Comparison of ENCODE assay signal across 1 cellular context in the genomic region with DNA sequence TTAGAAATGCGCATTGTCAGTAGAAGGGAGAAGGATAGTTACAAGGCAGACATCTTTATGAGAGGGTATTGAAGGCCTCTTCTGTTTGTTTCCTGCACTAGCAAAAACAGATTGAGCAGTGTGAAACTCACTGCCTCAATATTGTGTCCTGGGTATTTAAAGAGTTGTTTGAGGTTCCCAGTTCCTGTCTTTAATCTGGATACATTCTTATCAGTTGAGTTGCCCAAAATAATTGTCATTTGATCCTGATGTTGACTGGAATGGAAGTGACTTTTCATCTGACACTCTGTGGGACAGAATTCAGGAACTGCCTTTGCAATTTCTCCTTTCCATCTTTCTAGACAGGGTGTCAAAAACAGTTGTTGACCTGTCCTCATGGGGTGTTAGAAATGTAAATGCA.
TF ChIP-seq lines count a peak whose summit lies in the region.

No MANE protein-coding gene starts in this region.

TF ChIP-seq in endothelial cell of umbilical vein, 7 proteins besides CTCF, POLR2A, EP300 and RAD21 (continued from another document):
- TF ChIP-seq, protein P1, sequence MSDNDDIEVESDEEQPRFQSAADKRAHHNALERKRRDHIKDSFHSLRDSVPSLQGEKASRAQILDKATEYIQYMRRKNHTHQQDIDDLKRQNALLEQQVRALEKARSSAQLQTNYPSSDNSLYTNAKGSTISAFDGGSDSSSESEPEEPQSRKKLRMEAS (IDR thresholded peaks at IDR 0.05; ENCODE audit: insufficient read depth, insufficient read length) = no peak
- TF ChIP-seq FOS (IDR thresholded peaks at IDR 0.05; ENCODE audit: borderline replicate concordance, insufficient read depth, low read length) (no peak), GATA2 (IDR thresholded peaks at IDR 0.05; ENCODE audit: insufficient read depth, insufficient read length, low read depth, low read length) (no peak), POLR2AphosphoS5 (IDR thresholded peaks at IDR 0.05; ENCODE audit: insufficient read depth, low read depth, low read length) (no peak), JUN (IDR thresholded peaks at IDR 0.05; ENCODE audit: borderline replicate concordance, insufficient read depth, insufficient read length, low read depth) (no peak), EZH2 (IDR thresholded peaks at IDR 0.05; ENCODE audit: borderline replicate concordance, low read depth, low read length, severe bottlenecking) (no peak)
